19 cellular contexts compared by ENCODE assay signal in the genomic region with DNA sequence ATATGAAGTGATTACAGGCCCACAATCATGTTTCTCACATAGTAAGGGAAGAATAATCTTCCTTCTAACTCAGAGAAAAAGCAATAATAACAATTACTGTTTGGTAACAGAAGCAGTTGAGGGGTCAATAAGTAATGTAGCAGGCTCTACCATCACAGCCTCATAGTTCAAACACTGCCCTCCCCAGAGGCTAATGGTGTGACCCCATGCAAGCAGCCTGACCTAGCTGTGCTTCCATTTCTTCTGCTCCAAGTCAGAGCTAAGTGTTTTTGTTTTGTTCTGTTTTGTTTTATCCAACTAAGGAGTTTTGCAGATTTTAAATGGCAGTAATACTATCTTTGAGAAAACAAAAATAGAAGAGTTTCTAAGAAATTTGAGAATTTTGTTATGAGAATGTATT. TPM values are rescaled to one million over a fixed set of nuclear protein-coding genes. Genes with fewer than 3 reads are reported as not detected.
DNase-seq lines count a peak whose midpoint lies in the region; ATAC-seq and TF ChIP-seq lines count a peak whose summit lies in the region.
"Had no signal": no experiment of that assay in that cellular context is flagged by ENCODE, and none has a peak within 500 bp of the region (broad histone marks: within the 10 kb centered on the region; RNA-seq: fewer than 3 reads in every experiment).

No MANE protein-coding gene starts in this region.

- H3K27me3 ChIP-seq in left ventricle myocardium inferior (ENCODE audit: low read depth) = no peaks in the 10 kb centered on the region
- H3K27me3 ChIP-seq in neuron (ENCODE audit: insufficient read depth, low read length) = no peaks in the 10 kb centered on the region
- H3K27me3 ChIP-seq in right lobe of liver = no peaks in the 10 kb centered on the region
- no peaks in the 10 kb centered on the region for H3K27me3 ChIP-seq in upper lobe of left lung

- H3K36me3 Mint-ChIP-seq in WTC11 = no peaks in the 10 kb centered on the region
- H3K36me3 Mint-ChIP-seq: IgD-negative memory B cell had no signal

- no peaks in the 10 kb centered on the region for H3K27me3 Mint-ChIP-seq in WTC11 (ENCODE audit: low read depth)
- H3K27me3 Mint-ChIP-seq: IgD-negative memory B cell had no signal

- POLR2A ChIA-PET in WTC11 (lab: Charles Lee) = no interaction called here

- H3K4me1 Mint-ChIP-seq in WTC11 = peaks cover 29% of the 10 kb centered on the region
- H3K4me1 Mint-ChIP-seq: IgD-negative memory B cell had no signal

- peaks cover 2% of the 10 kb centered on the region for H3K4me1 ChIP-seq in left ventricle myocardium inferior
- H3K4me1 ChIP-seq in neuron (ENCODE audit: insufficient read depth, low read length) = peaks cover 19% of the 10 kb centered on the region
- H3K4me1 ChIP-seq in right lobe of liver = no peaks in the 10 kb centered on the region
- H3K4me1 ChIP-seq in upper lobe of left lung = no peaks in the 10 kb centered on the region

- H2AFZ ChIP-seq in neuron (ENCODE audit: low read depth, low read length) = peak overlapping the region; percentile 1

- no peak for TF ChIP-seq CTCF in left ventricle myocardium inferior (IDR thresholded peaks at IDR 0.05; ENCODE audit: borderline replicate concordance)
- TF ChIP-seq CTCF in WTC11 (IDR thresholded peaks at IDR 0.05) = no peak
- TF ChIP-seq CTCF in fibroblast of villous mesenchyme (IDR thresholded peaks at IDR 0.05; ENCODE audit: insufficient read depth, low read depth, low read length) = no peak
- no peak for TF ChIP-seq CTCF in right lobe of liver (IDR thresholded peaks at IDR 0.05)
- TF ChIP-seq CTCF in upper lobe of left lung (IDR thresholded peaks at IDR 0.05) = no peak

- H3K9me3 Mint-ChIP-seq in WTC11 = no peaks in the 10 kb centered on the region

- TF ChIP-seq POLR2A in right lobe of liver (IDR thresholded peaks at IDR 0.05) (no peak), upper lobe of left lung (IDR thresholded peaks at IDR 0.05) (no peak)

- H3K36me3 ChIP-seq in left ventricle myocardium inferior = no peaks in the 10 kb centered on the region
- H3K36me3 ChIP-seq in neuron (ENCODE audit: insufficient read depth, low read length) = no peaks in the 10 kb centered on the region
- H3K36me3 ChIP-seq in right lobe of liver = no peaks in the 10 kb centered on the region
- H3K36me3 ChIP-seq in upper lobe of left lung = no peaks in the 10 kb centered on the region

- ATAC-seq in Right ventricle myocardium superior (ENCODE audit: poor library complexity) (peak; percentile 45), WTC11 (peak; percentile 79), right lobe of liver (no peak), upper lobe of left lung (ENCODE audit: low FRiP score in 2 of 2) (no peak)
- ATAC-seq: HCT116, PC-3 had no signal

- CTCF ChIA-PET in WTC11 (lab: Charles Lee) = interaction anchor here (1.2 to 1.6 kb wide), 2 partner anchors 10 to 48 kb away, joined by 3 to 6 read pairs; partner anchors contain the start of gene GUCY1A2

- no peak overlapping the region for H3K27ac ChIP-seq in left ventricle myocardium inferior (replicated peaks)
- no peak overlapping the region for H3K27ac ChIP-seq in right lobe of liver
- no peak overlapping the region for H3K27ac ChIP-seq in upper lobe of left lung
- H3K27ac ChIP-seq: KMS-11 had no signal

- DNase-seq in Right ventricle myocardium superior (no peak), left ventricle myocardium inferior (no peak), WTC11 (ENCODE audit: low spot score) (no peak), fibroblast of villous mesenchyme (ENCODE audit: low read depth) (peak; percentile 42), right lobe of liver (no peak), NCI-H510A treated with DMSO at 0.1 percent for 48 hours (lab: John Stamatoyannopoulos, UW) (no peak), upper lobe of left lung (no peak)
- DNase-seq: GOT3; MM.1S; NCI-H2029; NCI-H446; NCI-H526; NCI-H82; NK-92 treated with Interleukin-12 subunit alpha and Interleukin-12 subunit beta, amount 100 ng/mL, for 24 hours; PC-3 had no signal

- intact Hi-C loops in Right ventricle myocardium superior (cut with DNase I) = no loop called here
- intact Hi-C loops in left ventricle myocardium inferior (cut with micrococcal nuclease) = no loop called here
- intact Hi-C loops in right lobe of liver (cut with DNase I) = no loop called here

- H3K4me3 ChIP-seq in left ventricle myocardium inferior (no peak overlapping the region), fibroblast of villous mesenchyme (ENCODE audit: low read depth, low read length) (no peak overlapping the region), neuron (ENCODE audit: low read length) (no peak overlapping the region), right lobe of liver (no peak overlapping the region), upper lobe of left lung (no peak overlapping the region)

- TF ChIP-seq EP300 in upper lobe of left lung (IDR thresholded peaks at IDR 0.05) = no peak

- no peak overlapping the region for H3K4me3 Mint-ChIP-seq in WTC11
- H3K4me3 Mint-ChIP-seq: IgD-negative memory B cell had no signal

- H3K9me3 ChIP-seq in left ventricle myocardium inferior (replicated peaks) = no peaks in the 10 kb centered on the region
- H3K9me3 ChIP-seq in neuron (ENCODE audit: low read length) = no peaks in the 10 kb centered on the region
- H3K9me3 ChIP-seq in right lobe of liver = no peaks in the 10 kb centered on the region
- no peaks in the 10 kb centered on the region for H3K9me3 ChIP-seq in upper lobe of left lung

- H3K27ac Mint-ChIP-seq in WTC11 = peak overlapping the region; percentile 20; the same call in 1 of the 2 replicates
- H3K27ac Mint-ChIP-seq: IgD-negative memory B cell had no signal

TF ChIP-seq in WTC11, 78 proteins besides CTCF, POLR2A, EP300 and RAD21 (continues in another document):
- no peak for TF ChIP-seq TP53 (CRISPR knock-in tag; IDR thresholded peaks at IDR 0.05)
- TF ChIP-seq FOXK1 (CRISPR knock-in tag; IDR thresholded peaks at IDR 0.05) = no peak
- TF ChIP-seq, protein P1, sequence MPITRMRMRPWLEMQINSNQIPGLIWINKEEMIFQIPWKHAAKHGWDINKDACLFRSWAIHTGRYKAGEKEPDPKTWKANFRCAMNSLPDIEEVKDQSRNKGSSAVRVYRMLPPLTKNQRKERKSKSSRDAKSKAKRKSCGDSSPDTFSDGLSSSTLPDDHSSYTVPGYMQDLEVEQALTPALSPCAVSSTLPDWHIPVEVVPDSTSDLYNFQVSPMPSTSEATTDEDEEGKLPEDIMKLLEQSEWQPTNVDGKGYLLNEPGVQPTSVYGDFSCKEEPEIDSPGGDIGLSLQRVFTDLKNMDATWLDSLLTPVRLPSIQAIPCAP (CRISPR knock-in tag; IDR thresholded peaks at IDR 0.05) = no peak
- TF ChIP-seq ZNF232 (CRISPR knock-in tag; IDR thresholded peaks at IDR 0.05) = no peak
- TF ChIP-seq, protein P2, sequence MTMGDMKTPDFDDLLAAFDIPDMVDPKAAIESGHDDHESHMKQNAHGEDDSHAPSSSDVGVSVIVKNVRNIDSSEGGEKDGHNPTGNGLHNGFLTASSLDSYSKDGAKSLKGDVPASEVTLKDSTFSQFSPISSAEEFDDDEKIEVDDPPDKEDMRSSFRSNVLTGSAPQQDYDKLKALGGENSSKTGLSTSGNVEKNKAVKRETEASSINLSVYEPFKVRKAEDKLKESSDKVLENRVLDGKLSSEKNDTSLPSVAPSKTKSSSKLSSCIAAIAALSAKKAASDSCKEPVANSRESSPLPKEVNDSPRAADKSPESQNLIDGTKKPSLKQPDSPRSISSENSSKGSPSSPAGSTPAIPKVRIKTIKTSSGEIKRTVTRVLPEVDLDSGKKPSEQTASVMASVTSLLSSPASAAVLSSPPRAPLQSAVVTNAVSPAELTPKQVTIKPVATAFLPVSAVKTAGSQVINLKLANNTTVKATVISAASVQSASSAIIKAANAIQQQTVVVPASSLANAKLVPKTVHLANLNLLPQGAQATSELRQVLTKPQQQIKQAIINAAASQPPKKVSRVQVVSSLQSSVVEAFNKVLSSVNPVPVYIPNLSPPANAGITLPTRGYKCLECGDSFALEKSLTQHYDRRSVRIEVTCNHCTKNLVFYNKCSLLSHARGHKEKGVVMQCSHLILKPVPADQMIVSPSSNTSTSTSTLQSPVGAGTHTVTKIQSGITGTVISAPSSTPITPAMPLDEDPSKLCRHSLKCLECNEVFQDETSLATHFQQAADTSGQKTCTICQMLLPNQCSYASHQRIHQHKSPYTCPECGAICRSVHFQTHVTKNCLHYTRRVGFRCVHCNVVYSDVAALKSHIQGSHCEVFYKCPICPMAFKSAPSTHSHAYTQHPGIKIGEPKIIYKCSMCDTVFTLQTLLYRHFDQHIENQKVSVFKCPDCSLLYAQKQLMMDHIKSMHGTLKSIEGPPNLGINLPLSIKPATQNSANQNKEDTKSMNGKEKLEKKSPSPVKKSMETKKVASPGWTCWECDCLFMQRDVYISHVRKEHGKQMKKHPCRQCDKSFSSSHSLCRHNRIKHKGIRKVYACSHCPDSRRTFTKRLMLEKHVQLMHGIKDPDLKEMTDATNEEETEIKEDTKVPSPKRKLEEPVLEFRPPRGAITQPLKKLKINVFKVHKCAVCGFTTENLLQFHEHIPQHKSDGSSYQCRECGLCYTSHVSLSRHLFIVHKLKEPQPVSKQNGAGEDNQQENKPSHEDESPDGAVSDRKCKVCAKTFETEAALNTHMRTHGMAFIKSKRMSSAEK (CRISPR knock-in tag; IDR thresholded peaks at IDR 0.05; ENCODE audit: borderline replicate concordance) = no peak
- TF ChIP-seq FOXJ3 (CRISPR knock-in tag; IDR thresholded peaks at IDR 0.05; ENCODE audit: borderline replicate concordance) = no peak
- no peak for TF ChIP-seq SMAD3 (CRISPR knock-in tag; IDR thresholded peaks at IDR 0.05; ENCODE audit: borderline replicate concordance)
- no peak for TF ChIP-seq PRRX2 (CRISPR knock-in tag; IDR thresholded peaks at IDR 0.05)
- no peak for TF ChIP-seq CBFB (CRISPR knock-in tag; IDR thresholded peaks at IDR 0.05; ENCODE audit: low read depth)

RNA-seq across cellular contexts. Expression of gene GUCY1A2, which starts 48.6 kb away (rescaled TPM):
- 10.6 TPM for total RNA-seq in Right ventricle myocardium superior
- 10.2 TPM for total RNA-seq in left ventricle myocardium inferior
- total RNA-seq in WTC11 (2021) = 0.71 to 0.90 TPM (median 0.76 TPM) in 3 replicates
- total RNA-seq in fibroblast of villous mesenchyme = 0.43 and 0.64 TPM in 2 replicates
- total RNA-seq in right lobe of liver = 1 to 10 TPM; 1.1 to 4.9 (median 2.5) TPM
- total RNA-seq in upper lobe of left lung = 10 to 100 TPM in 3 of 6 donors, 1 to 10 TPM in 3; 4.2 to 22.9 (median 9.2) TPM
- total RNA-seq: PC-3 had no signal

Comparison
In these comparisons a context has a peak if more than half of its experiments do, and no peak if none do; other contexts are left out.
1. ATAC-seq: peak in Right ventricle myocardium superior (single experiment) and WTC11 (single experiment); none in right lobe of liver (0 of 4) and upper lobe of left lung (0 of 2).